ENCODE assay signal across 9 cellular contexts in the genomic region with DNA sequence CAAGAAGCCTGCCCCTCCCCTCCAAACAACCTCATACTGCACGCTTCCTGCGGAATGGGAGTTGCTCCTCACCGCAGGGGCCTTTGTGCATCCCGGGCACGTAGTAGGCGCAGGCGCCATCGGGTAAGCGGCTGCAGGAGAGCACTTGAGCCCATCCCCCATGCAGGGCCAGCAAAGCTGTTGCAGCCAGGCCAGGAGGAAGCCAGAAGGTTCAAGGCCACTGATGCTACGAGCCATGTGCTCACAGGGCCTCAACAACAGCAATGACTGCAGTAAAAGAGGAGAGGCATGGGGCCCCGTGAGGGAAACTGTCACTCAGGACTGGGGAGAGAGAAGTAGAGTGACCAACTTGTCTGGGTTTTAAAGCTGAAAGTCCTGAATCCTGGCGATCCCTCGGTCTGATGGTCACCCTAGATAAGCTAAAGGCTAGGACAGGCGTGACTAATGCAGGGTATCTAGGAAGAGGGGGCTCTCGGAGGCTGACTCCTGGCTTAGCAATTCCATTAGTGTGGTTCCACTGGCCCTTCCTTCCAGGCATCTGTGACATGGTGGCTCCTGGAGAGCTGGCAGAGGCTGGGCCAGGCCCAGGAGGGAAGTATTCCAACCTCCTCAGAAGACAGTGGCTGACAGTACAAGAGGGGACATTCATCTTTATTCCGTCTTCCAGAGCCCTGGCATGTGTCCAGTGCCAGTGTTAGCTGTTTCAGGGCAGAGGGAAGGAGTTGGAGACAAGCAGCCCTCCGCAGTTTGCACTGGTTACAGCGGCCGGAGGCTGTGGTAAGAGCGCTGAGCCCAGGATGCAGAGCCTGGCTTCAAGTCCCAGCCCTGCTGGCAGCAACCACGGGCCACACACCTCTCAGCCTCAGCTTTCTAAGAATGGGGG. TPM values are rescaled to one million over a fixed set of nuclear protein-coding genes. Genes with fewer than 3 reads are reported as not detected.
DNase-seq lines count a peak whose midpoint lies in the region; ATAC-seq lines count a peak whose summit lies in the region.
"Had no signal": no experiment of that assay in that cellular context is flagged by ENCODE, and none has a peak within 500 bp of the region (broad histone marks: within the 10 kb centered on the region; RNA-seq: fewer than 3 reads in every experiment).

No MANE protein-coding gene starts in this region.

- H3K9me3 Mint-ChIP-seq in CD4-positive, alpha-beta memory T cell = peaks cover 0 to 2% (median 0%) of the 10 kb centered on the region in 8 donors
- peaks cover 0 to 2% (median 0%) of the 10 kb centered on the region in 11 donors for H3K9me3 Mint-ChIP-seq in naive thymus-derived CD4-positive, alpha-beta T cell

- H3K4me3 ChIP-seq in CD4-positive, alpha-beta memory T cell (ENCODE audit: low read length in 2 of 2) = no peak overlapping the region
- no peak overlapping the region for H3K4me3 ChIP-seq in naive thymus-derived CD4-positive, alpha-beta T cell (ENCODE audit: low read length)

- intact Hi-C loops in CD4-positive, alpha-beta memory T cell (cut with micrococcal nuclease) = no loop called here
- intact Hi-C loops in naive thymus-derived CD4-positive, alpha-beta T cell (cut with micrococcal nuclease) = loop anchor here (2.0 to 5.0 kb wide), 3 partner anchors 57 to 674 kb away; no protein-coding TSS in a partner anchor

- peaks cover 9 to 23% (median 17%) of the 10 kb centered on the region in 4 donors for H3K4me1 Mint-ChIP-seq in CD4-positive, alpha-beta memory T cell
- peaks cover 15 to 34% (median 23%) of the 10 kb centered on the region in 7 donors for H3K4me1 Mint-ChIP-seq in naive thymus-derived CD4-positive, alpha-beta T cell

- H3K36me3 Mint-ChIP-seq in CD4-positive, alpha-beta memory T cell = peaks cover 17 to 27% of the 10 kb centered on the region in 2 donors
- H3K36me3 Mint-ChIP-seq in naive thymus-derived CD4-positive, alpha-beta T cell = peaks cover 0 to 16% (median 3%) of the 10 kb centered on the region in 5 donors

- no peak overlapping the region for H3K27ac ChIP-seq in CD4-positive, alpha-beta memory T cell (ENCODE audit: low read depth, low read length)
- H3K27ac ChIP-seq in caudate nucleus (ENCODE audit: low read depth, low read length) = no peak overlapping the region
- H3K27ac ChIP-seq in naive thymus-derived CD4-positive, alpha-beta T cell (ENCODE audit: low read depth, low read length) = no peak overlapping the region

- H3K4me3 Mint-ChIP-seq in CD4-positive, alpha-beta memory T cell = peak overlapping the region in 1 of 8 donors; percentile 32
- H3K4me3 Mint-ChIP-seq in naive thymus-derived CD4-positive, alpha-beta T cell = peak overlapping the region in 8 of 10 donors; percentile 19 to 74 (median 62)

- H3K4me1 ChIP-seq in CD4-positive, alpha-beta memory T cell (ENCODE audit: insufficient read depth, low read length) = peaks cover 17% of the 10 kb centered on the region
- peaks cover 0 to 10% of the 10 kb centered on the region in 2 donors for H3K4me1 ChIP-seq in naive thymus-derived CD4-positive, alpha-beta T cell (ENCODE audit: control insufficient read depth in 2 of 2, insufficient read depth in 2 of 2, low read length in 2 of 2)

- DNase-seq in CD4-positive, alpha-beta memory T cell = no peak
- DNase-seq in HuH-7 (ENCODE audit: low spot score) (peak; percentile 47), caudate nucleus (lab: John Stamatoyannopoulos, UW) (peak in 39 of 61 donors; percentile 26 to 84 (median 55)), HuH-7.5 (ENCODE audit: low spot score) (no peak), HT-29 (ENCODE audit: low spot score) (no peak), NOMO-1 treated with dmso at 0.1 percent for 144 hours (lab: John Stamatoyannopoulos, UW; ENCODE audit: unreplicated experiment) (no peak), HPDE6-E6E7 (ENCODE audit: extremely low spot score) (no peak)
- peak in 3 of 9 donors; percentile 7 to 17 (median 10) for DNase-seq in naive thymus-derived CD4-positive, alpha-beta T cell

- H3K36me3 ChIP-seq in CD4-positive, alpha-beta memory T cell (ENCODE audit: insufficient read depth, low read length) = peaks cover 15% of the 10 kb centered on the region
- H3K36me3 ChIP-seq in naive thymus-derived CD4-positive, alpha-beta T cell (ENCODE audit: control insufficient read depth in 2 of 3, insufficient read depth in 3 of 3, low read length in 3 of 3) = peaks cover 0 to 25% (median 0%) of the 10 kb centered on the region in 3 experiments

- no peaks in the 10 kb centered on the region for H3K27me3 ChIP-seq in CD4-positive, alpha-beta memory T cell (ENCODE audit: insufficient read depth, low read length)
- H3K27me3 ChIP-seq in naive thymus-derived CD4-positive, alpha-beta T cell (ENCODE audit: control insufficient read depth in 2 of 2, insufficient read depth in 2 of 2, low read length in 2 of 2) = no peaks in the 10 kb centered on the region

- CTCF ChIA-PET in CD4-positive, alpha-beta memory T cell (lab: Charles Lee; ENCODE audit: partially characterized antibody) = interaction anchor here (1.3 to 2.7 kb wide), 3 partner anchors 9 to 101 kb away, joined by 3 to 9 read pairs (median 4); no protein-coding TSS in a partner anchor
- CTCF ChIA-PET in naive thymus-derived CD4-positive, alpha-beta T cell (lab: Charles Lee) = interaction anchor here (0.8 to 1.4 kb wide), 3 partner anchors 9 to 373 kb away, joined by 3 to 4 read pairs (median 3); no protein-coding TSS in a partner anchor

- POLR2A ChIA-PET in CD4-positive, alpha-beta memory T cell (lab: Charles Lee; ENCODE audit: partially characterized antibody) = no interaction called here
- POLR2A ChIA-PET in naive thymus-derived CD4-positive, alpha-beta T cell (lab: Charles Lee) = interaction anchor here (1.1 kb wide), 1 partner anchor 381 kb away, joined by 3 read pairs; no protein-coding TSS in a partner anchor

- no peaks in the 10 kb centered on the region for H3K9me3 ChIP-seq in CD4-positive, alpha-beta memory T cell (ENCODE audit: control insufficient read depth in 1 of 2, low read length in 2 of 2)
- H3K9me3 ChIP-seq in naive thymus-derived CD4-positive, alpha-beta T cell (ENCODE audit: control insufficient read depth in 2 of 3, low read length in 3 of 3) = no peaks in the 10 kb centered on the region

- H3K27me3 Mint-ChIP-seq in CD4-positive, alpha-beta memory T cell = no peaks in the 10 kb centered on the region
- no peaks in the 10 kb centered on the region for H3K27me3 Mint-ChIP-seq in naive thymus-derived CD4-positive, alpha-beta T cell

- no peak for ATAC-seq in naive thymus-derived CD4-positive, alpha-beta T cell

- peak overlapping the region in 5 of 7 donors; percentile 16 to 84 (median 68) for H3K27ac Mint-ChIP-seq in CD4-positive, alpha-beta memory T cell
- H3K27ac Mint-ChIP-seq in naive thymus-derived CD4-positive, alpha-beta T cell = peak overlapping the region; percentile 13 to 92 (median 69)

RNA-seq across cellular contexts. Expression of a gene that starts 20.8 kb away (rescaled TPM):
- 10 to 100 TPM; 89.9 to 96.9 TPM for total RNA-seq in CD4-positive, alpha-beta memory T cell
- polyA plus RNA-seq in CD4-positive, alpha-beta memory T cell = 10 to 100 TPM; 51.7 to 54.4 TPM
- 10 to 100 TPM; 62.1 to 95.5 (median 71.0) TPM for total RNA-seq in naive thymus-derived CD4-positive, alpha-beta T cell
- 10 to 100 TPM; 44.5 to 58.7 TPM for polyA plus RNA-seq in naive thymus-derived CD4-positive, alpha-beta T cell
- total RNA-seq in HT-29 (2014; rRNA removed; shearing (Covaris generic)) = 14.2 and 16.5 TPM in 2 replicates

RNA-seq across cellular contexts. Expression of a gene that starts 35.3 kb away (rescaled TPM):
- total RNA-seq in CD4-positive, alpha-beta memory T cell = not detected
- polyA plus RNA-seq in CD4-positive, alpha-beta memory T cell = not detected
- not detected for total RNA-seq in naive thymus-derived CD4-positive, alpha-beta T cell
- not detected for polyA plus RNA-seq in naive thymus-derived CD4-positive, alpha-beta T cell
- total RNA-seq in HT-29 (2014; rRNA removed; shearing (Covaris generic)) = not detected in 2 replicates
- total RNA-seq: T-helper 1 cell treated with Interleukin-12 subunit alpha and Interleukin-12 subunit beta and Interleukin-4 antibody, amounts not matched to agents 30 ng/mL and 1 ng/mL, for 36 hours had no signal

Comparison
In these comparisons a context has a peak if more than half of its experiments do, and no peak if none do; other contexts are left out.
1. DNase-seq: peak in HuH-7 (single experiment) and caudate nucleus (39 of 61); none in CD4-positive, alpha-beta memory T cell (0 of 5), HuH-7.5 (single experiment), HT-29 (single experiment), NOMO-1 treated with dmso at 0.1 percent for 144 hours (single experiment) and HPDE6-E6E7 (single experiment).